In genomic region chr3:33575313-33575712, GRCh38 we compare ENCODE assay signal across 27 cellular contexts.
"Had no signal": no experiment of that assay in that cellular context is flagged by ENCODE, and none has a peak within 500 bp of the region (broad histone marks: within the 10 kb centered on the region; RNA-seq: fewer than 3 reads in every experiment).

No MANE protein-coding gene starts in this region.

- DNase-seq: activated CD4-positive, alpha-beta memory T cell treated with anti-CD3 and anti-CD28 coated beads for 36 hours; activated CD4-positive, alpha-beta T cell treated with anti-CD3 and anti-CD28 coated beads for 48 hours; activated effector memory CD4-positive, alpha-beta T cell treated with Interleukin-2 at 50 U/mL for 16 hours; activated naive CD4-positive, alpha-beta T cell treated with anti-CD3 and anti-CD28 coated beads for 36 hours; activated naive CD8-positive, alpha-beta T cell treated with anti-CD3 and anti-CD28 coated beads, Interleukin-2, amount 10 ng/mL, durations not matched to agents 7 days and 5 days; activated T-cell treated with anti-CD3 and anti-CD28 coated beads, Interleukin-2, amount 50 U/mL, for 72 hours; amniotic stem cell; colonic mucosa; dorsolateral prefrontal cortex; effector memory CD8-positive, alpha-beta T cell; esophagus squamous epithelium; heart right ventricle; kidney; ovary; stimulated activated CD4-positive, alpha-beta T cell treated with anti-CD3 and anti-CD28 coated beads, Interleukin-4, amount 100 ng/mL, for 4 hours; stimulated activated naive CD8-positive, alpha-beta T cell treated with anti-CD3 and anti-CD28 coated beads, Interleukin-15, Interleukin-2, amounts not matched to agents 100 U/mL and 50 U/mL, for 24 hours; T-helper 9 cell; upper lobe of left lung had no signal

- H3K27ac ChIP-seq: breast epithelium, colonic mucosa, dorsolateral prefrontal cortex, esophagus squamous epithelium, gastroesophageal sphincter, heart right ventricle, neutrophil, ovary, prostate gland, right atrium auricular region, upper lobe of left lung had no signal

- H3K4me1 ChIP-seq: breast epithelium, colonic mucosa, gastroesophageal sphincter, prostate gland, right atrium auricular region had no signal

- H3K4me3 ChIP-seq: breast epithelium, colonic mucosa, dorsolateral prefrontal cortex, esophagus squamous epithelium, gastroesophageal sphincter, heart right ventricle, ovary, prostate gland, right atrium auricular region, upper lobe of left lung had no signal

- ATAC-seq: activated T-cell treated with anti-CD3 and anti-CD28 coated beads, Interleukin-2, amount 50 U/mL, for 72 hours; effector memory CD8-positive, alpha-beta T cell; gastroesophageal sphincter; heart right ventricle; left lobe of liver; natural killer cell treated with Interleukin-12 subunit alpha and Interleukin-12 subunit beta and Interleukin-15 and Interleukin-18, amount 100 ng/mL, for 72 hours; stimulated activated naive CD8-positive, alpha-beta T cell treated with anti-CD3 and anti-CD28 coated beads, Interleukin-15, Interleukin-2, amounts not matched to agents 100 U/mL and 50 U/mL, for 24 hours had no signal

- H3K27me3 ChIP-seq: breast epithelium, colonic mucosa, dorsolateral prefrontal cortex, esophagus squamous epithelium, gastroesophageal sphincter, heart right ventricle, neutrophil, ovary, right atrium auricular region, upper lobe of left lung had no signal

- H3K9me3 ChIP-seq: breast epithelium, colonic mucosa, esophagus squamous epithelium, gastroesophageal sphincter, heart right ventricle, neutrophil, ovary, prostate gland, right atrium auricular region, upper lobe of left lung had no signal

- H3K27ac Mint-ChIP-seq: activated CD4-positive, alpha-beta memory T cell treated with anti-CD3 and anti-CD28 coated beads for 36 hours; activated naive CD4-positive, alpha-beta T cell treated with anti-CD3 and anti-CD28 coated beads for 36 hours; activated naive CD8-positive, alpha-beta T cell treated with anti-CD3 and anti-CD28 coated beads, Interleukin-2, amount 10 ng/mL, durations not matched to agents 7 days and 5 days; activated T-cell treated with anti-CD3 and anti-CD28 coated beads, Interleukin-2, amount 50 U/mL, for 72 hours; effector memory CD8-positive, alpha-beta T cell; mesothelial cell of epicardium; natural killer cell treated with Interleukin-12 subunit alpha and Interleukin-12 subunit beta and Interleukin-15 and Interleukin-18, amount 100 ng/mL, for 72 hours had no signal

- H3K36me3 ChIP-seq: colonic mucosa, ovary, prostate gland had no signal

- H3K4me1 Mint-ChIP-seq: activated naive CD8-positive, alpha-beta T cell treated with anti-CD3 and anti-CD28 coated beads, Interleukin-2, amount 10 ng/mL, durations not matched to agents 7 days and 5 days; central memory CD8-positive, alpha-beta T cell had no signal

- H3K4me3 Mint-ChIP-seq: activated CD4-positive, alpha-beta memory T cell treated with anti-CD3 and anti-CD28 coated beads for 36 hours; activated naive CD4-positive, alpha-beta T cell treated with anti-CD3 and anti-CD28 coated beads for 36 hours; activated naive CD8-positive, alpha-beta T cell treated with anti-CD3 and anti-CD28 coated beads, Interleukin-2, amount 10 ng/mL, durations not matched to agents 7 days and 5 days; activated T-cell treated with anti-CD3 and anti-CD28 coated beads, Interleukin-2, amount 50 U/mL, for 72 hours; central memory CD8-positive, alpha-beta T cell; effector memory CD8-positive, alpha-beta T cell; mesothelial cell of epicardium; natural killer cell treated with Interleukin-12 subunit alpha and Interleukin-12 subunit beta and Interleukin-15 and Interleukin-18, amount 100 ng/mL, for 72 hours had no signal

- H3K9me3 Mint-ChIP-seq: activated CD4-positive, alpha-beta memory T cell treated with anti-CD3 and anti-CD28 coated beads for 36 hours; activated naive CD4-positive, alpha-beta T cell treated with anti-CD3 and anti-CD28 coated beads for 36 hours; activated naive CD8-positive, alpha-beta T cell treated with anti-CD3 and anti-CD28 coated beads, Interleukin-2, amount 10 ng/mL, durations not matched to agents 7 days and 5 days; activated T-cell treated with anti-CD3 and anti-CD28 coated beads, Interleukin-2, amount 50 U/mL, for 72 hours; central memory CD8-positive, alpha-beta T cell; effector memory CD8-positive, alpha-beta T cell; natural killer cell treated with Interleukin-12 subunit alpha and Interleukin-12 subunit beta and Interleukin-15 and Interleukin-18, amount 100 ng/mL, for 72 hours had no signal

- H3K27me3 Mint-ChIP-seq: activated CD4-positive, alpha-beta memory T cell treated with anti-CD3 and anti-CD28 coated beads for 36 hours; activated naive CD8-positive, alpha-beta T cell treated with anti-CD3 and anti-CD28 coated beads, Interleukin-2, amount 10 ng/mL, durations not matched to agents 7 days and 5 days; central memory CD8-positive, alpha-beta T cell; effector memory CD8-positive, alpha-beta T cell; natural killer cell treated with Interleukin-12 subunit alpha and Interleukin-12 subunit beta and Interleukin-15 and Interleukin-18, amount 100 ng/mL, for 72 hours had no signal
